ENCODE assay signal across 10 cellular contexts in genomic region chr18:79460445-79461300, GRCh38.
DNase-seq lines count a peak whose midpoint lies in the region; ATAC-seq and TF ChIP-seq lines count a peak whose summit lies in the region.
"Had no signal": no experiment of that assay in that cellular context is flagged by ENCODE, and none has a peak within 500 bp of the region (broad histone marks: within the 10 kb centered on the region; RNA-seq: fewer than 3 reads in every experiment).

No MANE protein-coding gene starts in this region.

- ATAC-seq in GM18505 (IDR thresholded peaks at IDR 0.05; ENCODE audit: unreplicated experiment) (peak; percentile 59), GM21515 (IDR thresholded peaks at IDR 0.05; ENCODE audit: unreplicated experiment) (peak; percentile 73), HG03520 (IDR thresholded peaks at IDR 0.05; ENCODE audit: unreplicated experiment) (peak; percentile 72)
- ATAC-seq: HCT116 had no signal

- peak; percentile 82 for DNase-seq in islet precursor cell
- DNase-seq in NCI-H82 (lab: John Stamatoyannopoulos, UW) = no peak
- no peak for DNase-seq in central memory CD4-positive, alpha-beta T cell
- DNase-seq in NCI-H2171 (lab: John Stamatoyannopoulos, UW) = no peak
- no peak for DNase-seq in GOT3 (lab: John Stamatoyannopoulos, UW)
- DNase-seq: SW 1271 had no signal

- peak; percentile 71 for TF ChIP-seq POLR2A in GM18505 (IDR thresholded peaks at IDR 0.05; ENCODE audit: borderline replicate concordance, extremely low read depth, insufficient read depth, insufficient read length)
